ENCODE assay signal across 18 cellular contexts in genomic region chr1:46539968-46540367, GRCh38. TPM values are rescaled to one million over a fixed set of nuclear protein-coding genes. Genes with fewer than 3 reads are reported as not detected.
DNase-seq lines count a peak whose midpoint lies in the region; ATAC-seq, FAIRE-seq and TF ChIP-seq lines count a peak whose summit lies in the region.
"Had no signal": no experiment of that assay in that cellular context is flagged by ENCODE, and none has a peak within 500 bp of the region (broad histone marks: within the 10 kb centered on the region; RNA-seq: fewer than 3 reads in every experiment).

No MANE protein-coding gene starts in this region.

- H2AFZ ChIP-seq in mammary epithelial cell (ENCODE audit: low read depth, low read length) = no peak overlapping the region

- no peak overlapping the region for H3K4me3 Mint-ChIP-seq in CD4-positive, alpha-beta memory T cell
- H3K4me3 Mint-ChIP-seq: effector memory CD8-positive, alpha-beta T cell; memory B cell; type B pancreatic cell had no signal

- H3K4me3 ChIP-seq in mammary epithelial cell (replicated peaks in 1 of 3; ENCODE audit: insufficient read depth in 1 of 3, low read depth in 2 of 3, low read length in 3 of 3) = no peak overlapping the region
- H3K4me3 ChIP-seq in kidney (ENCODE audit: low read length in 2 of 2) = no peak overlapping the region
- no peak overlapping the region for H3K4me3 ChIP-seq in vagina
- no peak overlapping the region for H3K4me3 ChIP-seq in CD4-positive, alpha-beta memory T cell (ENCODE audit: low read length in 2 of 2)
- H3K4me3 ChIP-seq in colonic mucosa = no peak overlapping the region
- H3K4me3 ChIP-seq: ascending aorta, GM12878 had no signal

- H3K9me3 ChIP-seq in mammary epithelial cell (replicated peaks; ENCODE audit: insufficient read depth, low read length) = no peaks in the 10 kb centered on the region
- H3K9me3 ChIP-seq in kidney (ENCODE audit: control insufficient read depth in 1 of 2, low read length in 2 of 2) = no peaks in the 10 kb centered on the region
- no peaks in the 10 kb centered on the region for H3K9me3 ChIP-seq in vagina
- H3K9me3 ChIP-seq in CD4-positive, alpha-beta memory T cell (ENCODE audit: control insufficient read depth in 1 of 2, low read length in 2 of 2) = no peaks in the 10 kb centered on the region
- no peaks in the 10 kb centered on the region for H3K9me3 ChIP-seq in colonic mucosa
- H3K9me3 ChIP-seq: ascending aorta had no signal

- H3K36me3 Mint-ChIP-seq in CD4-positive, alpha-beta memory T cell = no peaks in the 10 kb centered on the region
- H3K36me3 Mint-ChIP-seq: memory B cell, type B pancreatic cell had no signal

- WGBS in mammary epithelial cell (ENCODE audit: low coverage, missing lambda C conversion rate) = 35% methylated on average over 7 of the region's 7 CpGs

- H3K79me2 ChIP-seq in mammary epithelial cell (ENCODE audit: insufficient read depth, low read length) = no peaks in the 10 kb centered on the region

- CTCF ChIA-PET in mammary epithelial cell (lab: Charles Lee; ENCODE audit: low non-redundant PET) = no interaction called here
- CTCF ChIA-PET in CD4-positive, alpha-beta memory T cell (lab: Charles Lee; ENCODE audit: partially characterized antibody) = interaction anchor here (0.9 to 1.6 kb wide), 3 partner anchors 9 to 17 kb away, joined by 3 to 4 read pairs (median 3); no protein-coding TSS in a partner anchor

- H3K27ac ChIP-seq in mammary epithelial cell (ENCODE audit: insufficient read depth, low read depth, low read length) (no peak overlapping the region), kidney (ENCODE audit: low read depth in 2 of 2, low read length in 2 of 2) (no peak overlapping the region), vagina (no peak overlapping the region), colonic mucosa (no peak overlapping the region)
- no peak overlapping the region for H3K27ac ChIP-seq in CD4-positive, alpha-beta memory T cell (ENCODE audit: low read depth, low read length)
- H3K27ac ChIP-seq: ascending aorta had no signal

- peaks cover 5% of the 10 kb centered on the region for H3K4me1 ChIP-seq in mammary epithelial cell (ENCODE audit: insufficient read depth, low read length)
- peaks cover 7 to 15% of the 10 kb centered on the region in 2 donors for H3K4me1 ChIP-seq in kidney (ENCODE audit: control insufficient read depth in 1 of 2, insufficient read depth in 1 of 2, low read depth in 1 of 2, low read length in 2 of 2)
- H3K4me1 ChIP-seq in vagina = peaks cover 9% of the 10 kb centered on the region
- H3K4me1 ChIP-seq in CD4-positive, alpha-beta memory T cell (ENCODE audit: insufficient read depth, low read length) = peaks cover 6% of the 10 kb centered on the region
- H3K4me1 ChIP-seq in colonic mucosa = no peaks in the 10 kb centered on the region

- H4K20me1 ChIP-seq in mammary epithelial cell (ENCODE audit: insufficient read depth, low read length) = no peaks in the 10 kb centered on the region

- no peaks in the 10 kb centered on the region for H3K9me3 Mint-ChIP-seq in CD4-positive, alpha-beta memory T cell
- H3K9me3 Mint-ChIP-seq: effector memory CD8-positive, alpha-beta T cell had no signal

- no peak for ATAC-seq in HG02763 (IDR thresholded peaks at IDR 0.05; ENCODE audit: unreplicated experiment)
- ATAC-seq: effector memory CD8-positive, alpha-beta T cell; GM12878 had no signal

- no peak overlapping the region for H3K4me2 ChIP-seq in mammary epithelial cell (ENCODE audit: insufficient read depth, low read depth, low read length)

- BruUV-seq in mammary epithelial cell (replicated peaks; lab: Mats Ljungman, UMichigan) = no TSS peak

- FAIRE-seq in kidney (lab: Jason Lieb, UNC) = no peak
- FAIRE-seq: GM12878 had no signal

- peaks cover 16 to 21% of the 10 kb centered on the region in 2 donors for H3K27me3 Mint-ChIP-seq in CD4-positive, alpha-beta memory T cell

- H3K27me3 ChIP-seq in mammary epithelial cell (ENCODE audit: insufficient read depth, low read length) (peaks cover 18% of the 10 kb centered on the region), vagina (peaks cover 8% of the 10 kb centered on the region), colonic mucosa (peaks cover 10% of the 10 kb centered on the region)
- H3K27me3 ChIP-seq in CD4-positive, alpha-beta memory T cell (ENCODE audit: insufficient read depth, low read length) = peaks cover 8% of the 10 kb centered on the region

- peak overlapping the region in 1 of 7 donors; percentile 36 for H3K27ac Mint-ChIP-seq in CD4-positive, alpha-beta memory T cell
- H3K27ac Mint-ChIP-seq: effector memory CD8-positive, alpha-beta T cell; memory B cell; type B pancreatic cell had no signal

- no peaks in the 10 kb centered on the region for H3K36me3 ChIP-seq in mammary epithelial cell (ENCODE audit: insufficient read depth, low read length)
- H3K36me3 ChIP-seq in kidney (ENCODE audit: control insufficient read depth in 1 of 2, insufficient read depth in 2 of 2, low read length in 2 of 2) = no peaks in the 10 kb centered on the region
- H3K36me3 ChIP-seq in vagina = no peaks in the 10 kb centered on the region
- H3K36me3 ChIP-seq in CD4-positive, alpha-beta memory T cell (ENCODE audit: insufficient read depth, low read length) = no peaks in the 10 kb centered on the region
- no peaks in the 10 kb centered on the region for H3K36me3 ChIP-seq in colonic mucosa
- H3K36me3 ChIP-seq: ascending aorta had no signal

- POLR2A ChIA-PET in CD4-positive, alpha-beta memory T cell (lab: Charles Lee; ENCODE audit: partially characterized antibody) = no interaction called here

- dilution Hi-C loops in mammary epithelial cell (cut with HindIII; ENCODE audit: low sequenced_read_pairs) = loop anchor here (5.0 kb wide), 1 partner anchor 108 kb away; no protein-coding TSS in a partner anchor

- intact Hi-C loops in mammary epithelial cell (cut with micrococcal nuclease) = loop anchor here (10.0 kb wide), 1 partner anchor 455 kb away; no protein-coding TSS in a partner anchor
- intact Hi-C loops in kidney (cut with DNase I) = loop anchor here (10.0 kb wide), 1 partner anchor 185 kb away; no protein-coding TSS in a partner anchor
- intact Hi-C loops in vagina (cut with DNase I) = loop anchor here (10.0 kb wide), 1 partner anchor 185 kb away; no protein-coding TSS in a partner anchor
- intact Hi-C loops in CD4-positive, alpha-beta memory T cell (cut with micrococcal nuclease) = loop anchor here (10.0 kb wide), 1 partner anchor 65 kb away; the partner anchor contains the start of gene MKNK1
- intact Hi-C loops in colonic mucosa (cut with DNase I) = no loop called here

- peaks cover 2 to 11% (median 7%) of the 10 kb centered on the region in 4 donors for H3K4me1 Mint-ChIP-seq in CD4-positive, alpha-beta memory T cell

- in situ Hi-C loops in mammary epithelial cell (cut with MboI; ENCODE audit: low sequenced_read_pairs in 2 of 2) = no loop called here

- TF ChIP-seq CTCF in mammary epithelial cell (conservative IDR thresholded peaks at IDR 0.05 in 1 of 2, IDR thresholded peaks at IDR 0.05 in 1 of 2; ENCODE audit: extremely low read depth in 1 of 2, insufficient read depth in 1 of 2, low read depth in 1 of 2, low read length in 2 of 2) (no peak), kidney (IDR thresholded peaks at IDR 0.05; ENCODE audit: borderline replicate concordance, extremely low read depth, insufficient read depth) (no peak), vagina (IDR thresholded peaks at IDR 0.05) (no peak), colonic mucosa (IDR thresholded peaks at IDR 0.05) (no peak)

- peak; percentile 91 for DNase-seq in AG08396 (ENCODE audit: low spot score)
- DNase-seq in LHCN-M2 (ENCODE audit: low read depth) = peak; percentile 73
- peak; percentile 74 for DNase-seq in mammary epithelial cell
- DNase-seq in kidney = peak; percentile 27
- DNase-seq in vagina (ENCODE audit: extremely low spot score in 2 of 2) = no peak
- DNase-seq in CD4-positive, alpha-beta memory T cell = no peak
- DNase-seq in colonic mucosa = no peak
- DNase-seq: activated T-cell treated with anti-CD3 and anti-CD28 coated beads, Interleukin-2, amount 50 U/mL, for 48 hours; DMS 273 treated with DMSO at 0.1 percent for 48 hours; effector memory CD8-positive, alpha-beta T cell; NCI-H2171; stimulated activated CD4-positive, alpha-beta T cell treated with anti-CD3 and anti-CD28 coated beads, Interleukin-12 subunit alpha, Interleukin-12 subunit beta, amount 100 ng/mL, for 4 hours had no signal

- no peak for TF ChIP-seq POLR2A in vagina (IDR thresholded peaks at IDR 0.05)

- H3K9ac ChIP-seq in mammary epithelial cell (ENCODE audit: insufficient read depth, low read length) (no peak overlapping the region), kidney (ENCODE audit: low read length in 2 of 2) (no peak overlapping the region), colonic mucosa (ENCODE audit: low read depth in 2 of 2, low read length in 2 of 2) (no peak overlapping the region)

RNA-seq across cellular contexts. Expression of gene KNCN, which starts 11.5 kb away (rescaled TPM):
- total RNA-seq in LHCN-M2 (2014; rRNA removed) (not detected in 2 replicates), mammary epithelial cell (not detected), kidney (not detected), vagina (not detected), colonic mucosa (not detected)
- not detected for polyA plus RNA-seq in LHCN-M2 (2012)
- polyA plus RNA-seq in mammary epithelial cell (not detected), kidney (ENCODE audit: insufficient read depth, low read depth, low replicate concordance) (not detected)
- polyA minus RNA-seq in mammary epithelial cell = not detected
- total RNA-seq in CD4-positive, alpha-beta memory T cell = not detected
- not detected for polyA plus RNA-seq in CD4-positive, alpha-beta memory T cell
- total RNA-seq: ascending aorta, GM12878, osteocyte had no signal
- polyA plus RNA-seq: GM12878 had no signal

RNA-seq across cellular contexts. Expression of gene DMBX1, which starts 50.3 kb away (rescaled TPM):
- total RNA-seq in LHCN-M2 (2014; rRNA removed) (not detected in 2 replicates), mammary epithelial cell (not detected), kidney (not detected), vagina (0.25 TPM), colonic mucosa (not detected)
- polyA plus RNA-seq in LHCN-M2 (2012) = not detected
- polyA plus RNA-seq in mammary epithelial cell (not detected), kidney (ENCODE audit: insufficient read depth, low read depth, low replicate concordance) (not detected)
- polyA minus RNA-seq in mammary epithelial cell = not detected
- not detected for total RNA-seq in CD4-positive, alpha-beta memory T cell
- not detected for polyA plus RNA-seq in CD4-positive, alpha-beta memory T cell
- total RNA-seq: ascending aorta, GM12878, osteocyte had no signal

Comparison
In these comparisons a context has a peak if more than half of its experiments do, and no peak if none do; other contexts are left out.
1. DNase-seq: peak in AG08396 (single experiment), LHCN-M2 (single experiment), mammary epithelial cell (single experiment) and kidney (single experiment); none in vagina (0 of 2), CD4-positive, alpha-beta memory T cell (0 of 5) and colonic mucosa (single experiment).